ENCODE assay signal across 8 cellular contexts in the genomic region with DNA sequence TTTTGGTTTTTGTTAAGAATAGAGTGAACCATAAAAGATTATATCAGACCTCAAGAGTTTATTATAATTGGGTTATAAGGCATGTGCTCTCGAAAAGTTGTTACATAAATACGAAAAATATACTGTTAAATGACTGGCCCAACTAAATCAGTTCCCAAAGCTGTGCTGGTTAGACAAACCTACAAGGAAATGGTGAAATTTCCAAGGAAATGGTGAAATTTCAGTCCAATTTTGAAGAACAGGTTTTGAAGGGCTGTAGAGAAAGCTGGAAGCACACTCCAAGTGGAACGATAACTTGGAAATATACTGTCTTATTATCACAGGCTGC. TPM values are rescaled to one million over a fixed set of nuclear protein-coding genes. Genes with fewer than 3 reads are reported as not detected.
DNase-seq lines count a peak whose midpoint lies in the region; ATAC-seq and TF ChIP-seq lines count a peak whose summit lies in the region.

No MANE protein-coding gene starts in this region.

- DNase-seq in AG20443 (ENCODE audit: low spot score) (peak; percentile 7), LNCaP clone FGC (ENCODE audit: low read depth) (no peak), epithelial cell of esophagus (ENCODE audit: low read depth) (no peak), sciatic nerve (ENCODE audit: low spot score) (no peak), DMS 273 (lab: John Stamatoyannopoulos, UW; ENCODE audit: unreplicated experiment) (no peak), MV-4-11 (lab: John Stamatoyannopoulos, UW) (no peak)

- H3K27me3 ChIP-seq in neutrophil: peaks cover 13% of the 10 kb centered on the region

- H3K9me3 ChIP-seq in neutrophil: no peaks in the 10 kb centered on the region

- H3K4me3 ChIP-seq in LNCaP clone FGC (ENCODE audit: low read depth, low read length) (peak overlapping the region; percentile 79), epithelial cell of esophagus (ENCODE audit: low read length) (peak overlapping the region; percentile 88), neutrophil (ENCODE audit: low read depth in 1 of 2, low read length in 1 of 2) (peak overlapping the region; percentile 67 to 70)

- TF ChIP-seq CTCF in LNCaP clone FGC (IDR thresholded peaks at IDR 0.05; ENCODE audit: control insufficient read depth, extremely low read depth, insufficient read depth) (no peak), epithelial cell of esophagus (IDR thresholded peaks at IDR 0.05; ENCODE audit: insufficient read depth, low read depth, low read length, missing control alignments) (no peak), neutrophil (IDR thresholded peaks at IDR 0.05) (no peak)

- peaks cover 17% of the 10 kb centered on the region for H3K36me3 ChIP-seq in neutrophil

- ATAC-seq in sciatic nerve (no peak), GM18870 (IDR thresholded peaks at IDR 0.05; ENCODE audit: unreplicated experiment) (no peak)

- H3K27ac ChIP-seq in neutrophil: no peak overlapping the region

- intact Hi-C loops in sciatic nerve (cut with DNase I): no loop called here

- H3K4me1 ChIP-seq in neutrophil (ENCODE audit: control insufficient read depth in 1 of 2, insufficient read depth in 1 of 2, low read depth in 1 of 2, low read length in 1 of 2): peaks cover 14 to 18% of the 10 kb centered on the region in 2 experiments

RNA-seq across cellular contexts. Expression of a gene that starts 0.4 kb away (rescaled TPM):
- 29.2 TPM for total RNA-seq in sciatic nerve

RNA-seq across cellular contexts. Expression of a gene that starts 29.4 kb away (rescaled TPM):
- 25.0 TPM for total RNA-seq in sciatic nerve
